In genomic region chrX:7515681-7516413, GRCh38 we compare ENCODE assay signal across 24 cellular contexts.
A peak's percentile ranks its signal among the peaks of the same experiment; 100 is the strongest.
DNase-seq lines count a peak whose midpoint lies in the region; ATAC-seq, FAIRE-seq and TF ChIP-seq lines count a peak whose summit lies in the region.
"Had no signal": no experiment of that assay in that cellular context is flagged by ENCODE, and none has a peak within 500 bp of the region (broad histone marks: within the 10 kb centered on the region; RNA-seq: fewer than 3 reads in every experiment).

No MANE protein-coding gene starts in this region.

- TF ChIP-seq POLR2A in K562 (conservative IDR thresholded peaks at IDR 0.05): no peak

- FAIRE-seq in K562 (lab: Jason Lieb, UNC) (no peak), keratinocyte (lab: Jason Lieb, UNC) (peak; percentile 41)
- FAIRE-seq: endothelial cell of umbilical vein had no signal

- H3K4me3 ChIP-seq in K562 (no peak overlapping the region), keratinocyte (ENCODE audit: control insufficient read depth in 2 of 3, extremely low read depth in 1 of 3, insufficient read depth in 2 of 3, low read depth in 1 of 3, low read length in 3 of 3) (no peak overlapping the region), heart right ventricle (no peak overlapping the region)
- H3K4me3 ChIP-seq: skin epidermis, tibial nerve had no signal

- H3K36me3 Mint-ChIP-seq in activated CD4-positive, alpha-beta T cell treated with anti-CD3 and anti-CD28 coated beads, Interleukin-2, amount 10 ng/mL, durations not matched to agents 7 days and 5 days (ENCODE audit: low read depth): no peaks in the 10 kb centered on the region
- H3K36me3 Mint-ChIP-seq: activated naive CD8-positive, alpha-beta T cell treated with anti-CD3 and anti-CD28 coated beads, Interleukin-2, amount 10 ng/mL, durations not matched to agents 7 days and 5 days; CD8-positive, alpha-beta T cell had no signal

- H4K20me1 ChIP-seq in K562 (replicated peaks; ENCODE audit: control insufficient read depth, insufficient read depth, low read length) (no peaks in the 10 kb centered on the region), keratinocyte (ENCODE audit: control insufficient read depth, extremely low read depth, insufficient read depth, low read length) (no peaks in the 10 kb centered on the region)

- H3K27me3 Mint-ChIP-seq in activated CD4-positive, alpha-beta T cell treated with anti-CD3 and anti-CD28 coated beads, Interleukin-2, amount 10 ng/mL, durations not matched to agents 7 days and 5 days: no peaks in the 10 kb centered on the region
- H3K27me3 Mint-ChIP-seq: activated naive CD8-positive, alpha-beta T cell treated with anti-CD3 and anti-CD28 coated beads, Interleukin-2, amount 10 ng/mL, durations not matched to agents 7 days and 5 days; activated T-helper 17 cell treated with anti-CD3 and anti-CD28 coated beads, Interleukin-2, amount 50 U/mL, for 72 hours; progenitor cell of endocrine pancreas had no signal

- no peak overlapping the region for H3K27ac Mint-ChIP-seq in activated CD4-positive, alpha-beta T cell treated with anti-CD3 and anti-CD28 coated beads, Interleukin-2, amount 10 ng/mL, durations not matched to agents 7 days and 5 days
- H3K27ac Mint-ChIP-seq: activated naive CD8-positive, alpha-beta T cell treated with anti-CD3 and anti-CD28 coated beads, Interleukin-2, amount 10 ng/mL, durations not matched to agents 7 days and 5 days; activated T-helper 17 cell treated with anti-CD3 and anti-CD28 coated beads, Interleukin-2, amount 50 U/mL, for 72 hours; CD8-positive, alpha-beta T cell; nephron had no signal

- WGBS in K562 (ENCODE audit: insufficient coverage, low coverage, missing lambda C conversion rate): 0% methylated on average over 2 of the region's 4 CpGs
- WGBS in heart right ventricle, 2 donors: 54 to 61% methylated on average over 4 of the region's 4 CpGs

- H3K9ac ChIP-seq in K562 (ENCODE audit: insufficient read depth in 1 of 2, low read depth in 2 of 2, low read length in 2 of 2) (no peak overlapping the region), keratinocyte (ENCODE audit: control insufficient read depth, extremely low read depth, insufficient read depth, low read length) (no peak overlapping the region)

- H3K27me3 ChIP-seq in K562 (ENCODE audit: control insufficient read depth in 2 of 2, insufficient read depth in 2 of 2, low read length in 2 of 2): no peaks in the 10 kb centered on the region
- H3K27me3 ChIP-seq in keratinocyte (ENCODE audit: control insufficient read depth, extremely low read depth, insufficient read depth, low read length): no peaks in the 10 kb centered on the region
- no peaks in the 10 kb centered on the region for H3K27me3 ChIP-seq in heart right ventricle
- H3K27me3 ChIP-seq: tibial nerve had no signal

- CTCF ChIA-PET in K562 (lab: Yijun Ruan, JAX; ENCODE audit: low intra/inter-chr PET ratio): no interaction called here
- CTCF ChIA-PET in activated CD4-positive, alpha-beta T cell treated with anti-CD3 and anti-CD28 coated beads, Interleukin-2, amount 10 ng/mL, durations not matched to agents 7 days and 5 days (lab: Charles Lee): no interaction called here

- H3K9me3 Mint-ChIP-seq in activated CD4-positive, alpha-beta T cell treated with anti-CD3 and anti-CD28 coated beads, Interleukin-2, amount 10 ng/mL, durations not matched to agents 7 days and 5 days: peaks cover 3% of the 10 kb centered on the region
- H3K9me3 Mint-ChIP-seq: activated T-helper 17 cell treated with anti-CD3 and anti-CD28 coated beads, Interleukin-2, amount 50 U/mL, for 72 hours; nephron had no signal

- DNase-seq in COLO829 (ENCODE audit: low spot score) (peak; percentile 1), HT1080 (ENCODE audit: low read depth) (peak; percentile 86), K562 (ENCODE audit: extremely low read depth in 1 of 4, low spot score in 3 of 4) (no peak), keratinocyte (ENCODE audit: low read depth, low spot score) (peak; percentile 7), heart right ventricle (no peak), NCI-H82 treated with DMSO at 0.1 percent for 48 hours (lab: John Stamatoyannopoulos, UW; ENCODE audit: unreplicated experiment) (no peak)
- DNase-seq in activated CD4-positive, alpha-beta T cell treated with anti-CD3 and anti-CD28 coated beads, Interleukin-2, amount 10 ng/mL, durations not matched to agents 7 days and 5 days: no peak
- DNase-seq in stimulated activated CD4-positive, alpha-beta T cell treated with anti-CD3 and anti-CD28 coated beads, Interleukin-2, amount 100 ng/mL, for 24 hours: no peak
- DNase-seq: activated CD4-positive, alpha-beta T cell treated with anti-CD3 and anti-CD28 coated beads, Interleukin-2, amount 50 U/mL, for 1 hour; activated naive CD8-positive, alpha-beta T cell treated with anti-CD3 and anti-CD28 coated beads, Interleukin-2, amount 10 ng/mL, durations not matched to agents 7 days and 5 days; CD8-positive, alpha-beta T cell; left colon; midbrain; NCI-H1417 treated with DMSO at 0.1 percent for 48 hours; NCI-H526 treated with DMSO at 0.1 percent for 48 hours; SHP77; stimulated activated CD4-positive, alpha-beta T cell treated with anti-CD3 and anti-CD28 coated beads, Interleukin-4, amount 100 ng/mL, for 1 hour; stimulated activated naive CD8-positive, alpha-beta T cell treated with anti-CD3 and anti-CD28 coated beads, Interleukin-15, Interleukin-2, amounts not matched to agents 100 U/mL and 50 U/mL, for 24 hours had no signal

- intact Hi-C loops in K562 (cut with micrococcal nuclease): no loop called here
- intact Hi-C loops in heart right ventricle (cut with DNase I): no loop called here

- no TSS peak for BruUV-seq in K562 (replicated peaks; lab: Mats Ljungman, UMichigan)

- TF ChIP-seq EP300 in K562 (IDR thresholded peaks at IDR 0.05; ENCODE audit: low read length): no peak

- no peaks in the 10 kb centered on the region for H3K9me1 ChIP-seq in K562 (ENCODE audit: control insufficient read depth, insufficient read depth, low read length)
- H3K9me1 ChIP-seq in keratinocyte (ENCODE audit: control insufficient read depth, extremely low read depth, insufficient read depth, low read length): no peaks in the 10 kb centered on the region

- H3K79me2 ChIP-seq in K562 (ENCODE audit: control insufficient read depth, insufficient read depth, low read length) (no peaks in the 10 kb centered on the region), keratinocyte (ENCODE audit: control insufficient read depth, insufficient read depth, low read length) (no peaks in the 10 kb centered on the region)

- H3K4me3 Mint-ChIP-seq in activated CD4-positive, alpha-beta T cell treated with anti-CD3 and anti-CD28 coated beads, Interleukin-2, amount 10 ng/mL, durations not matched to agents 7 days and 5 days: no peak overlapping the region
- H3K4me3 Mint-ChIP-seq: activated naive CD8-positive, alpha-beta T cell treated with anti-CD3 and anti-CD28 coated beads, Interleukin-2, amount 10 ng/mL, durations not matched to agents 7 days and 5 days; activated T-helper 17 cell treated with anti-CD3 and anti-CD28 coated beads, Interleukin-2, amount 50 U/mL, for 72 hours; CD8-positive, alpha-beta T cell; nephron had no signal

- TF ChIP-seq CTCF in K562 (IDR thresholded peaks at IDR 0.05 in 2 of 3, conservative IDR thresholded peaks at IDR 0.05 in 1 of 3; ENCODE audit: insufficient read depth in 2 of 3, low read depth in 1 of 3, low read length in 3 of 3) (no peak), keratinocyte (optimal IDR thresholded peaks at IDR 0.05 in 1 of 3, IDR thresholded peaks at IDR 0.05 in 1 of 3, conservative IDR thresholded peaks at IDR 0.05 in 1 of 3; ENCODE audit: extremely low read depth in 1 of 3, insufficient read depth in 2 of 3, low read length in 3 of 3) (no peak), heart right ventricle (IDR thresholded peaks at IDR 0.05) (no peak)

- no peak for TF ChIP-seq RAD21 in K562 (CRISPR knock-in tag; conservative IDR thresholded peaks at IDR 0.05 in 1 of 2, IDR thresholded peaks at IDR 0.05 in 1 of 2)

- H3K9me3 ChIP-seq in K562 (replicated peaks; ENCODE audit: control insufficient read depth, insufficient read depth, low read depth, low read length) (no peaks in the 10 kb centered on the region), keratinocyte (ENCODE audit: control insufficient read depth, low read depth, low read length) (no peaks in the 10 kb centered on the region), heart right ventricle (peaks cover 0 to 17% (median 0%) of the 10 kb centered on the region in 11 donors)
- H3K9me3 ChIP-seq: tibial nerve had no signal

- H2AFZ ChIP-seq in K562 (ENCODE audit: low read depth, low read length) (no peak overlapping the region), keratinocyte (ENCODE audit: control insufficient read depth, low read length) (no peak overlapping the region)

- no peaks in the 10 kb centered on the region for H3K36me3 ChIP-seq in K562 (ENCODE audit: control insufficient read depth, insufficient read depth, low read length)
- H3K36me3 ChIP-seq in keratinocyte (ENCODE audit: control insufficient read depth in 2 of 2, extremely low read depth in 1 of 2, insufficient read depth in 2 of 2, low read length in 2 of 2): no peaks in the 10 kb centered on the region
- H3K36me3 ChIP-seq in heart right ventricle: no peaks in the 10 kb centered on the region
- H3K36me3 ChIP-seq: tibial nerve had no signal

- H3K27ac ChIP-seq in K562 (ENCODE audit: extremely low read depth, low read depth, low read length) (no peak overlapping the region), keratinocyte (ENCODE audit: control insufficient read depth, insufficient read depth, low read length) (no peak overlapping the region), heart right ventricle (no peak overlapping the region)
- H3K27ac ChIP-seq: skin epidermis, tibial nerve had no signal

- H3K4me1 Mint-ChIP-seq in activated CD4-positive, alpha-beta T cell treated with anti-CD3 and anti-CD28 coated beads, Interleukin-2, amount 10 ng/mL, durations not matched to agents 7 days and 5 days: no peaks in the 10 kb centered on the region
- H3K4me1 Mint-ChIP-seq: activated naive CD8-positive, alpha-beta T cell treated with anti-CD3 and anti-CD28 coated beads, Interleukin-2, amount 10 ng/mL, durations not matched to agents 7 days and 5 days; activated T-helper 17 cell treated with anti-CD3 and anti-CD28 coated beads, Interleukin-2, amount 50 U/mL, for 72 hours; nephron had no signal

- no peaks in the 10 kb centered on the region for H3K4me1 ChIP-seq in K562 (replicated peaks in 1 of 2; ENCODE audit: control insufficient read depth in 2 of 2, insufficient read depth in 2 of 2, low read length in 2 of 2)
- no peaks in the 10 kb centered on the region for H3K4me1 ChIP-seq in keratinocyte (ENCODE audit: control insufficient read depth, extremely low read depth, insufficient read depth, low read length)
- no peaks in the 10 kb centered on the region for H3K4me1 ChIP-seq in heart right ventricle
- H3K4me1 ChIP-seq: tibial nerve had no signal

- dilution Hi-C loops in keratinocyte (cut with MboI; ENCODE audit: extremely low pct_ligation_motif_present, low sequenced_read_pairs): no loop called here

- POLR2A ChIA-PET in K562 (lab: Yijun Ruan, JAX): no interaction called here
- POLR2A ChIA-PET in activated CD4-positive, alpha-beta T cell treated with anti-CD3 and anti-CD28 coated beads, Interleukin-2, amount 10 ng/mL, durations not matched to agents 7 days and 5 days (lab: Charles Lee): no interaction called here

- ATAC-seq in K562: no peak
- no peak for ATAC-seq in heart right ventricle
- ATAC-seq: activated T-helper 17 cell treated with anti-CD3 and anti-CD28 coated beads, Interleukin-2, amount 50 U/mL, for 72 hours; CD8-positive, alpha-beta T cell; left colon; stimulated activated naive CD8-positive, alpha-beta T cell treated with anti-CD3 and anti-CD28 coated beads, Interleukin-15, Interleukin-2, amounts not matched to agents 100 U/mL and 50 U/mL, for 24 hours had no signal

- H3K4me2 ChIP-seq in K562 (ENCODE audit: insufficient read depth, low read length): no peak overlapping the region
- no peak overlapping the region for H3K4me2 ChIP-seq in keratinocyte (ENCODE audit: control insufficient read depth, extremely low read depth, insufficient read depth, low read depth, low read length)

- in situ Hi-C loops in K562 (cut with MboI): no loop called here

Comparison
In these comparisons a context has a peak if more than half of its experiments do, and no peak if none do; other contexts are left out.
1. DNase-seq: peak in COLO829 (single experiment), HT1080 (single experiment) and keratinocyte (single experiment); none in K562 (0 of 4), activated CD4-positive, alpha-beta T cell treated with anti-CD3 and anti-CD28 coated beads, Interleukin-2, amount 10 ng/mL, durations not matched to agents 7 days and 5 days (single experiment), heart right ventricle (0 of 2), NCI-H82 treated with DMSO at 0.1 percent for 48 hours (single experiment) and stimulated activated CD4-positive, alpha-beta T cell treated with anti-CD3 and anti-CD28 coated beads, Interleukin-2, amount 100 ng/mL, for 24 hours (0 of 2).